Comparison of ENCODE assay signal across 19 cellular contexts in genomic region chr16:3566990-3567389, GRCh38. TPM values are rescaled to one million over a fixed set of nuclear protein-coding genes. Genes with fewer than 3 reads are reported as not detected.
DNase-seq lines count a peak whose midpoint lies in the region; ATAC-seq and TF ChIP-seq lines count a peak whose summit lies in the region.
"Had no signal": no experiment of that assay in that cellular context is flagged by ENCODE, and none has a peak within 500 bp of the region (broad histone marks: within the 10 kb centered on the region; RNA-seq: fewer than 3 reads in every experiment).

No MANE protein-coding gene starts in this region.

- WGBS in H9 (ENCODE audit: extremely low coverage, insufficient read length, low lambda C conversion rate), result no CpG with 5 or more reads among the region's 8 CpGs
- no CpG with 5 or more reads among the region's 8 CpGs for WGBS in neuronal stem cell (ENCODE audit: extremely low coverage in 2 of 2, insufficient read length in 2 of 2, insufficient replicate concordance in 1 of 2), 2 donors

- no peaks in the 10 kb centered on the region for H3F3A ChIP-seq in GM23338 (replicated peaks; ENCODE audit: low read depth)

- no peak overlapping the region for H3K4me2 ChIP-seq in GM23338
- no peak overlapping the region for H3K4me2 ChIP-seq in H9 (ENCODE audit: insufficient read depth, insufficient read length, low read length)
- no peak overlapping the region for H3K4me2 ChIP-seq in neuronal stem cell (ENCODE audit: insufficient read depth, low read length, poor library complexity, severe bottlenecking)
- H3K4me2 ChIP-seq: A549 had no signal

- H3K27me3 Mint-ChIP-seq in GM23338 (ENCODE audit: insufficient read depth, low read depth, poor library complexity) (peaks cover 6% of the 10 kb centered on the region), H9 (ENCODE audit: low read depth) (no peaks in the 10 kb centered on the region)
- H3K27me3 Mint-ChIP-seq in activated T-helper 1 cell treated with anti-CD3 and anti-CD28 coated beads, Interleukin-12 subunit alpha, Interleukin-12 subunit beta, Interleukin-2, Interleukin-4 antibody, amounts not matched to agents 30 ng/mL and 10 ng/mL and 1 ng/mL, durations not matched to agents 14 hours and 24 hours and 36 hours (ENCODE audit: insufficient read depth), result no peaks in the 10 kb centered on the region
- H3K27me3 Mint-ChIP-seq: CD4-positive, alpha-beta memory T cell had no signal

- H4K5ac ChIP-seq in H9 (ENCODE audit: insufficient read length, low read depth, low read length), result no peak overlapping the region

- H2AFZ ChIP-seq in GM23338 (peak overlapping the region; percentile 72), H9 (ENCODE audit: low read length) (no peak overlapping the region), neuronal stem cell (ENCODE audit: low read length) (no peak overlapping the region)

- ATAC-seq in GM23338, result peak; percentile 69
- ATAC-seq in GM18519 (IDR thresholded peaks at IDR 0.05; ENCODE audit: low FRiP score, unreplicated experiment), result no peak
- ATAC-seq: A549 had no signal

- H2BK12ac ChIP-seq in H9 (ENCODE audit: insufficient read length, low read depth, low read length) (no peak overlapping the region), neuronal stem cell (ENCODE audit: low read length) (no peak overlapping the region)

- H3K9ac ChIP-seq in H9 (ENCODE audit: extremely low read depth, insufficient read length, low read length) (no peak overlapping the region), neuronal stem cell (ENCODE audit: low read depth, low read length, poor library complexity) (no peak overlapping the region)

- H3T11ph ChIP-seq in H9 (ENCODE audit: low read length), result no peak overlapping the region

- H3K14ac ChIP-seq in H9 (ENCODE audit: insufficient read depth, low read length), result 0 out of 2 replicates have a peak overlapping the region, but pooled peaks have one; percentile 25
- H3K14ac ChIP-seq in neuronal stem cell (ENCODE audit: low read length), result no peak overlapping the region

- H3K9me2 ChIP-seq in GM23338 (ENCODE audit: insufficient read depth), result no peaks in the 10 kb centered on the region

- peaks cover 4% of the 10 kb centered on the region for H3K23me2 ChIP-seq in H9 (ENCODE audit: insufficient read length, low read depth, low read length, poor library complexity, severe bottlenecking)

- DNase-seq in GM23338 (ENCODE audit: low spot score) (no peak), H9 (no peak), neuronal stem cell (ENCODE audit: low spot score) (no peak), putamen (ENCODE audit: low spot score) (no peak)
- no peak for DNase-seq in activated T-helper 1 cell treated with anti-CD3 and anti-CD28 coated beads, Interleukin-12 subunit alpha, Interleukin-12 subunit beta, Interleukin-2, Interleukin-4 antibody, amounts not matched to agents 30 ng/mL and 10 ng/mL and 1 ng/mL, durations not matched to agents 14 hours and 24 hours and 36 hours (ENCODE audit: low spot score)
- DNase-seq: 8988T; ACHN; C1 segment of cervical spinal cord; Calu3; CD4-positive, alpha-beta memory T cell; COR-L47; DMS53; DMS79 treated with DMSO at 0.1 percent for 48 hours; GF-D8 had no signal

- H3K79me2 ChIP-seq in GM23338 (replicated peaks; ENCODE audit: insufficient read depth) (no peaks in the 10 kb centered on the region), H9 (ENCODE audit: insufficient read depth, low read length) (no peaks in the 10 kb centered on the region)

- H3K9me3 ChIP-seq in H9 (ENCODE audit: control insufficient read depth, low read depth, low read length) (no peaks in the 10 kb centered on the region), neuronal stem cell (replicated peaks in 1 of 2; ENCODE audit: control insufficient read depth in 2 of 2, insufficient read depth in 1 of 2, low read depth in 1 of 2, low read length in 2 of 2) (peaks cover 5 to 6% of the 10 kb centered on the region in 2 donors)

- H3K4me1 ChIP-seq in GM23338 (ENCODE audit: insufficient read depth), result peaks cover 3% of the 10 kb centered on the region; the same call in 1 of the 2 replicates
- no peaks in the 10 kb centered on the region for H3K4me1 ChIP-seq in H9 (ENCODE audit: insufficient read depth, low read length)
- peaks cover 0 to 2% of the 10 kb centered on the region in 2 donors for H3K4me1 ChIP-seq in neuronal stem cell (ENCODE audit: control insufficient read depth in 2 of 2, insufficient read depth in 1 of 2, low read depth in 1 of 2, low read length in 2 of 2)
- H3K4me1 ChIP-seq: A549, HAP-1 had no signal

- H3K36me3 ChIP-seq in GM23338 (ENCODE audit: insufficient read depth), result no peaks in the 10 kb centered on the region
- peaks cover 0 to 1% of the 10 kb centered on the region in 2 donors for H3K36me3 ChIP-seq in neuronal stem cell (replicated peaks in 1 of 2; ENCODE audit: control insufficient read depth in 2 of 2, insufficient read depth in 2 of 2, low read length in 2 of 2)
- H3K36me3 ChIP-seq: HAP-1 had no signal

- peaks cover 10% of the 10 kb centered on the region for H3K9me3 Mint-ChIP-seq in GM23338
- peaks cover 13 to 17% of the 10 kb centered on the region in 2 experiments for H3K9me3 Mint-ChIP-seq in H9
- peaks cover 9% of the 10 kb centered on the region for H3K9me3 Mint-ChIP-seq in activated T-helper 1 cell treated with anti-CD3 and anti-CD28 coated beads, Interleukin-12 subunit alpha, Interleukin-12 subunit beta, Interleukin-2, Interleukin-4 antibody, amounts not matched to agents 30 ng/mL and 10 ng/mL and 1 ng/mL, durations not matched to agents 14 hours and 24 hours and 36 hours

- H3K4me1 Mint-ChIP-seq in GM23338, result 0 out of 3 replicates have a peak, but pooled peaks cover 3% of the 10 kb centered on the region
- peaks cover 6 to 8% of the 10 kb centered on the region in 2 experiments for H3K4me1 Mint-ChIP-seq in H9
- H3K4me1 Mint-ChIP-seq in activated T-helper 1 cell treated with anti-CD3 and anti-CD28 coated beads, Interleukin-12 subunit alpha, Interleukin-12 subunit beta, Interleukin-2, Interleukin-4 antibody, amounts not matched to agents 30 ng/mL and 10 ng/mL and 1 ng/mL, durations not matched to agents 14 hours and 24 hours and 36 hours (ENCODE audit: low read depth), result peaks cover 5% of the 10 kb centered on the region

- no peak overlapping the region for H2BK5ac ChIP-seq in H9 (ENCODE audit: insufficient read length, low read length)
- no peak overlapping the region for H2BK5ac ChIP-seq in neuronal stem cell (ENCODE audit: low read length)

- H2BK120ac ChIP-seq in H9 (ENCODE audit: low read depth, low read length, poor library complexity, severe bottlenecking) (no peak overlapping the region), neuronal stem cell (ENCODE audit: low read depth, low read length) (no peak overlapping the region)

- H3K18ac ChIP-seq in H9 (ENCODE audit: insufficient read length, low read depth, low read length) (no peak overlapping the region), neuronal stem cell (ENCODE audit: low read length) (peak overlapping the region; percentile 28)

- H3K4ac ChIP-seq in H9 (ENCODE audit: low read depth, low read length) (no peak overlapping the region), neuronal stem cell (ENCODE audit: low read length) (no peak overlapping the region)

- no peaks in the 10 kb centered on the region for H3K27me3 ChIP-seq in GM23338 (ENCODE audit: insufficient read depth)
- no peaks in the 10 kb centered on the region for H3K27me3 ChIP-seq in H9 (ENCODE audit: insufficient read depth, low read length)
- H3K27me3 ChIP-seq in neuronal stem cell (ENCODE audit: control insufficient read depth in 3 of 3, insufficient read depth in 3 of 3, low read depth in 1 of 3, low read length in 3 of 3), result no peaks in the 10 kb centered on the region

- H2BK15ac ChIP-seq in H9 (ENCODE audit: low read depth, low read length) (no peak overlapping the region), neuronal stem cell (ENCODE audit: low read length) (no peak overlapping the region)

- H4K20me1 ChIP-seq in GM23338 (replicated peaks; ENCODE audit: insufficient read depth) (no peaks in the 10 kb centered on the region), H9 (ENCODE audit: control insufficient read depth, insufficient read depth, insufficient read length) (no peaks in the 10 kb centered on the region)

- H3K36me3 Mint-ChIP-seq in GM23338 (ENCODE audit: low read depth) (peaks cover 6% of the 10 kb centered on the region; the same call in 2 of the 3 replicates), H9 (ENCODE audit: insufficient read depth in 1 of 3, low read depth in 3 of 3) (peaks cover 5 to 8% (median 5%) of the 10 kb centered on the region in 3 experiments; a peak in 4 of 7 replicates)
- peaks cover 37% of the 10 kb centered on the region for H3K36me3 Mint-ChIP-seq in activated T-helper 1 cell treated with anti-CD3 and anti-CD28 coated beads, Interleukin-12 subunit alpha, Interleukin-12 subunit beta, Interleukin-2, Interleukin-4 antibody, amounts not matched to agents 30 ng/mL and 10 ng/mL and 1 ng/mL, durations not matched to agents 14 hours and 24 hours and 36 hours (ENCODE audit: low read depth)

- H3K23ac ChIP-seq in H9 (ENCODE audit: insufficient read length, low read depth, low read length) (no peak overlapping the region), neuronal stem cell (ENCODE audit: low read depth, low read length, poor library complexity) (no peak overlapping the region)

- H4K8ac ChIP-seq in H9 (replicated peaks; ENCODE audit: insufficient read length, low read depth, low read length), result no peak overlapping the region
- H4K8ac ChIP-seq in neuronal stem cell (ENCODE audit: low read depth, low read length), result no peak overlapping the region

- no peak overlapping the region for H3K56ac ChIP-seq in H9 (ENCODE audit: insufficient read length, low read depth, low read length)

- intact Hi-C loops in activated T-helper 1 cell treated with anti-CD3 and anti-CD28 coated beads, Interleukin-12 subunit alpha, Interleukin-12 subunit beta, Interleukin-2, Interleukin-4 antibody, amounts not matched to agents 30 ng/mL and 10 ng/mL and 1 ng/mL, durations not matched to agents 14 hours and 24 hours and 36 hours (cut with micrococcal nuclease), result no loop called here

- no peak overlapping the region for H2BK20ac ChIP-seq in H9 (ENCODE audit: low read depth, low read length, poor library complexity, severe bottlenecking)

- H4K91ac ChIP-seq in H9 (ENCODE audit: insufficient read length, low read depth, low read length) (no peak overlapping the region), neuronal stem cell (ENCODE audit: low read depth, low read length, poor library complexity) (no peak overlapping the region)

- no peak overlapping the region for H3K4me3 ChIP-seq in GM23338
- H3K4me3 ChIP-seq in neuronal stem cell (ENCODE audit: low read length in 2 of 2), result no peak overlapping the region
- H3K4me3 ChIP-seq: A549, HAP-1 had no signal

- H3K27ac ChIP-seq in GM23338 (ENCODE audit: low read depth), result no peak overlapping the region
- no peak overlapping the region for H3K27ac ChIP-seq in H9 (ENCODE audit: insufficient read length, low read depth, low read length)
- no peak overlapping the region for H3K27ac ChIP-seq in neuronal stem cell (replicated peaks; ENCODE audit: low read length)
- H3K27ac ChIP-seq: A549 had no signal

- no peaks in the 10 kb centered on the region for H3K79me1 ChIP-seq in H9 (ENCODE audit: insufficient read depth, low read depth, low read length, poor library complexity, severe bottlenecking)
- no peaks in the 10 kb centered on the region for H3K79me1 ChIP-seq in neuronal stem cell (ENCODE audit: low read depth, low read length)

- no peak overlapping the region for H3K4me3 Mint-ChIP-seq in GM23338
- 0 out of 5 replicates have a peak overlapping the region, but pooled peaks of 1 of the 2 experiments have one; percentile 1 for H3K4me3 Mint-ChIP-seq in H9
- no peak overlapping the region for H3K4me3 Mint-ChIP-seq in activated T-helper 1 cell treated with anti-CD3 and anti-CD28 coated beads, Interleukin-12 subunit alpha, Interleukin-12 subunit beta, Interleukin-2, Interleukin-4 antibody, amounts not matched to agents 30 ng/mL and 10 ng/mL and 1 ng/mL, durations not matched to agents 14 hours and 24 hours and 36 hours
- H3K4me3 Mint-ChIP-seq: CD4-positive, alpha-beta memory T cell had no signal

- no peak overlapping the region for H2AK5ac ChIP-seq in H9 (ENCODE audit: insufficient read length, low read length)
- no peak overlapping the region for H2AK5ac ChIP-seq in neuronal stem cell (ENCODE audit: low read depth, low read length)

- no peak for TF ChIP-seq CTCF in GM23338 (conservative IDR thresholded peaks at IDR 0.05; ENCODE audit: low read depth in 2 of 2)
- TF ChIP-seq CTCF in H9 (conservative IDR thresholded peaks at IDR 0.05), result no peak

- H3K27ac Mint-ChIP-seq in GM23338 (no peak overlapping the region), H9 (peak overlapping the region in 1 of 3 experiments; percentile 89; a peak in 1 of 7 replicates)
- no peak overlapping the region for H3K27ac Mint-ChIP-seq in activated T-helper 1 cell treated with anti-CD3 and anti-CD28 coated beads, Interleukin-12 subunit alpha, Interleukin-12 subunit beta, Interleukin-2, Interleukin-4 antibody, amounts not matched to agents 30 ng/mL and 10 ng/mL and 1 ng/mL, durations not matched to agents 14 hours and 24 hours and 36 hours

RNA-seq across cellular contexts. Expression of gene NLRC3, which starts 10.2 kb away (rescaled TPM):
- 0.49 and 0.82 TPM in 2 replicates for total RNA-seq in GM23338 (2014; rRNA removed; shearing (Covaris generic))
- 0.11 and 0.28 TPM in 2 replicates for polyA plus RNA-seq in GM23338 (2016; fragmentation: Nextera tagmentation; extraction: Ambion mirVana)
- 0.44 TPM in 2 replicates for total RNA-seq in H9 (2021)
- polyA plus RNA-seq in neuronal stem cell (2013, experiment 1 of 2), result 0.10 TPM
- 0.06 TPM for polyA plus RNA-seq in neuronal stem cell (2013, experiment 2 of 2)
- total RNA-seq in activated T-helper 1 cell treated with anti-CD3 and anti-CD28 coated beads, Interleukin-12 subunit alpha, Interleukin-12 subunit beta, Interleukin-2, Interleukin-4 antibody, amounts not matched to agents 30 ng/mL and 10 ng/mL and 1 ng/mL, durations not matched to agents 14 hours and 24 hours and 36 hours, result 21.8 and 24.4 TPM in 2 replicates
- total RNA-seq: G401 had no signal
- polyA plus RNA-seq: BJ had no signal

RNA-seq across cellular contexts. Expression of gene SLX4, which starts 44.4 kb away (rescaled TPM):
- 12.6 and 15.2 TPM in 2 replicates for total RNA-seq in GM23338 (2014; rRNA removed; shearing (Covaris generic))
- 2.9 and 3.0 TPM in 2 replicates for polyA plus RNA-seq in GM23338 (2016; fragmentation: Nextera tagmentation; extraction: Ambion mirVana)
- total RNA-seq in H9 (2021), result 9.9 and 10.0 TPM in 2 replicates
- polyA plus RNA-seq in neuronal stem cell (2013, experiment 1 of 2), result 5.9 TPM
- polyA plus RNA-seq in neuronal stem cell (2013, experiment 2 of 2), result 5.9 TPM
- 10.3 and 10.8 TPM in 2 replicates for total RNA-seq in activated T-helper 1 cell treated with anti-CD3 and anti-CD28 coated beads, Interleukin-12 subunit alpha, Interleukin-12 subunit beta, Interleukin-2, Interleukin-4 antibody, amounts not matched to agents 30 ng/mL and 10 ng/mL and 1 ng/mL, durations not matched to agents 14 hours and 24 hours and 36 hours

Comparison
In these comparisons a context has a peak if more than half of its experiments do, and no peak if none do; other contexts are left out.
1. RNA of gene NLRC3, which starts 10.2 kb away (total RNA-seq): 21.8 to 24.4 TPM in activated T-helper 1 cell treated with anti-CD3 and anti-CD28 coated beads, Interleukin-12 subunit alpha, Interleukin-12 subunit beta, Interleukin-2, Interleukin-4 antibody, amounts not matched to agents 30 ng/mL and 10 ng/mL and 1 ng/mL, durations not matched to agents 14 hours and 24 hours and 36 hours; 0.49 to 0.82 TPM in GM23338 and 0.44 TPM in H9; every median in the first group is over 10 times any median in the second.